Comparison of ENCODE assay signal across 15 cellular contexts in genomic region chr11:33732176-33732575, GRCh38. TPM values are rescaled to one million over a fixed set of nuclear protein-coding genes. Genes with fewer than 3 reads are reported as not detected.
DNase-seq lines count a peak whose midpoint lies in the region; ATAC-seq and TF ChIP-seq lines count a peak whose summit lies in the region.
"Had no signal": no experiment of that assay in that cellular context is flagged by ENCODE, and none has a peak within 500 bp of the region (broad histone marks: within the 10 kb centered on the region; RNA-seq: fewer than 3 reads in every experiment).

No MANE protein-coding gene starts in this region.

- ATAC-seq in GM19395 (IDR thresholded peaks at IDR 0.05; ENCODE audit: unreplicated experiment) (peak; percentile 32), HG03521 (IDR thresholded peaks at IDR 0.05; ENCODE audit: unreplicated experiment) (no peak)
- ATAC-seq: gastroesophageal sphincter had no signal

- no peak overlapping the region for H3K4me3 ChIP-seq in NB4 (ENCODE audit: low read depth, low read length)
- H3K4me3 ChIP-seq in brain microvascular endothelial cell (ENCODE audit: low read depth, low read length), result no peak overlapping the region
- peak overlapping the region; percentile 77 for H3K4me3 ChIP-seq in skeletal muscle satellite cell (ENCODE audit: low read length)
- H3K4me3 ChIP-seq: SK-N-MC had no signal

- H3K4me2 ChIP-seq in skeletal muscle satellite cell (ENCODE audit: low read length), result peak overlapping the region; percentile 87

- DNase-seq in NB4 (ENCODE audit: low read depth), result peak; percentile 74
- DNase-seq in brain microvascular endothelial cell, result no peak
- DNase-seq in NCI-H2227 treated with DMSO at 0.1 percent for 48 hours (lab: John Stamatoyannopoulos, UW), result no peak
- DNase-seq in stimulated activated CD4-positive, alpha-beta T cell treated with anti-CD3 and anti-CD28 coated beads, Interleukin-2, amount 100 ng/mL, for 48 hours, result no peak
- DNase-seq: activated CD8-positive, alpha-beta memory T cell treated with anti-CD3 and anti-CD28 coated beads, Interleukin-2, amount 50 U/mL, for 4 hours; central memory CD4-positive, alpha-beta T cell; DND-41; HCEC 1CT; NCI-H2081 treated with DMSO at 0.1 percent for 48 hours; substantia nigra had no signal

- in situ Hi-C loops in brain microvascular endothelial cell (cut with HindIII; ENCODE audit: low pct_ligation_motif_present, low sequenced_read_pairs), result no loop called here

- no peak for TF ChIP-seq CTCF in NB4 (IDR thresholded peaks at IDR 0.05; ENCODE audit: low read depth, low read length)
- TF ChIP-seq CTCF in brain microvascular endothelial cell (IDR thresholded peaks at IDR 0.05; ENCODE audit: low read depth, low read length, missing control alignments), result no peak

- H3K4me1 ChIP-seq in skeletal muscle satellite cell (ENCODE audit: control insufficient read depth, insufficient read depth, low read length), result peaks cover 43% of the 10 kb centered on the region

- H3K9me3 ChIP-seq in skeletal muscle satellite cell (replicated peaks; ENCODE audit: low read length), result no peaks in the 10 kb centered on the region
- H3K9me3 ChIP-seq: gastroesophageal sphincter had no signal

- no peak for TF ChIP-seq POLR2A in NB4 (IDR thresholded peaks at IDR 0.05; ENCODE audit: extremely low read depth, insufficient read length)

- H3K36me3 ChIP-seq in brain microvascular endothelial cell (replicated peaks) (peaks cover 23% of the 10 kb centered on the region), skeletal muscle satellite cell (ENCODE audit: insufficient read depth, low read length) (peaks cover 58% of the 10 kb centered on the region)

- no peak overlapping the region for H3K9ac ChIP-seq in skeletal muscle satellite cell (ENCODE audit: low read depth, low read length)

- H3K27ac ChIP-seq in brain microvascular endothelial cell, result peak overlapping the region; percentile 34
- H3K27ac ChIP-seq: SK-N-MC had no signal

- H3K27me3 ChIP-seq in brain microvascular endothelial cell (replicated peaks) (no peaks in the 10 kb centered on the region), skeletal muscle satellite cell (ENCODE audit: control insufficient read depth, insufficient read depth, low read length) (no peaks in the 10 kb centered on the region)
- H3K27me3 ChIP-seq: gastroesophageal sphincter had no signal

RNA-seq across cellular contexts. Expression of gene CD59, which starts 4.0 kb away (rescaled TPM):
- total RNA-seq in skeletal muscle satellite cell (2012; rRNA removed), result 384 and 517 TPM in 2 replicates

RNA-seq across cellular contexts. Expression of gene C11orf91, which starts 31.6 kb away (rescaled TPM):
- not detected in 2 replicates for total RNA-seq in skeletal muscle satellite cell (2012; rRNA removed)
- total RNA-seq: gastroesophageal sphincter had no signal

RNA-seq across cellular contexts. Expression of gene FBXO3, which starts 42.1 kb away (rescaled TPM):
- 23.3 and 23.6 TPM in 2 replicates for total RNA-seq in skeletal muscle satellite cell (2012; rRNA removed)
